Comparison of ENCODE assay signal across 1 cellular context in the genomic region with DNA sequence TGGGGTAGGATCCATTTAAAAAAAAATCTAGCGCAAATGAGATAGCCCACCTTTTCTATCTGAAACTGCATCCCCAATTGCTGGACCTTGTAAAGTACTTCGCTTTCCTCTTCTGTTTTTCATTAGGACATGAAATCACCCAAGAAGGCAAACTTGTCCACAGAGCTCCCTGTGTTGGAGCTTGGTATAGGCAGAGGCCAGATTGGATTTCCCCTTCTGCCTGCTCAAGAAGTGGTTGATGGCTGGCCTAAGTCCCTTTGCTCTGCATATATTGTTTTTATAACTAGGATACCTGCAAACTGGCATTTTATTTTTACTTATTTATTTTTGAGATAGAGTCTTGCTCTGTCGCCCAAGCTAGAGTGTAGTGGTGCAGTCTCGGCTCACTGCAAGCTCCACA.
TF ChIP-seq lines count a peak whose summit lies in the region.

No MANE protein-coding gene starts in this region.

TF ChIP-seq in GM12878, 131 proteins besides CTCF, POLR2A, EP300 and RAD21:
- TF ChIP-seq RFX5 (IDR thresholded peaks at IDR 0.05; ENCODE audit: low read depth, low read length): no peak
- no peak for TF ChIP-seq GATAD2B (conservative IDR thresholded peaks at IDR 0.05; ENCODE audit: low read depth)
- no peak for TF ChIP-seq POLR2AphosphoS2 (IDR thresholded peaks at IDR 0.05; ENCODE audit: low read depth, low read length)
- TF ChIP-seq SMAD1 (IDR thresholded peaks at IDR 0.05; ENCODE audit: low read depth, partially characterized antibody): no peak
- peak; percentile 42; the same call in 1 of the 2 replicates for TF ChIP-seq FOXK2 (IDR thresholded peaks at IDR 0.05)
- TF ChIP-seq ATF7 (IDR thresholded peaks at IDR 0.05; ENCODE audit: low read depth): 0 out of 2 replicates have a peak, but pooled peaks have one; percentile 21
